In the genomic region with DNA sequence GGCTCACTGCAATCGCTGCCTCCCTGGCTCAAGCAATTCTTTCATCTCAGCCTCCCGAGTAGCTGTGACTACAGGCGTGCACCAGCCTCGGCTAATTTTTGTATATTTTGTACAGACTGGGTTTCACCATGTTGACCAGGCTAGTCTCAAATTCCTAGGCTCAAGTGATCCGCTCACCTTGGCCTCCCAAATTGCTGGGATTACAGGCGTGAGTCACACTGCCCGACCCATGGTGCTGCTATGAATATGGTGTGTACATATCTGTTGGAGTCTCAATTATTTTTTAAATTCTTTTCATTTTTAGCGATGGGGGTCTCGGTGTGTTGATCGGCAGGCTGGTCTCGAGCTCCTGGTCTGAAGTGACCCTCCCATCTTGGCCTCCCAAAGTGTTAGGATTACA, we compare ENCODE assay signal across 8 cellular contexts.
"Had no signal": no experiment of that assay in that cellular context is flagged by ENCODE, and none has a peak within 500 bp of the region (broad histone marks: within the 10 kb centered on the region; RNA-seq: fewer than 3 reads in every experiment).

No MANE protein-coding gene starts in this region.

- DNase-seq: GOT3, H7, HFFc6, IMR-90 had no signal

- H3K27ac ChIP-seq: HL-60 had no signal

- ATAC-seq: HCT116, K562 had no signal

- H3K4me3 Mint-ChIP-seq: HFFc6 had no signal

- H3K9me3 ChIP-seq: HAP-1 had no signal

- H3K27ac Mint-ChIP-seq: HFFc6 had no signal

- H3K9me3 Mint-ChIP-seq: HFFc6 had no signal

- FAIRE-seq: K562 had no signal

- H3K4me1 ChIP-seq: HAP-1 had no signal

- H3K4me3 ChIP-seq: HAP-1, K562 had no signal

- H3K36me3 ChIP-seq: HAP-1 had no signal
